8 cellular contexts compared by ENCODE assay signal in genomic region chr4:89829470-89830138, GRCh38. TPM values are rescaled to one million over a fixed set of nuclear protein-coding genes. Genes with fewer than 3 reads are reported as not detected.
DNase-seq lines count a peak whose midpoint lies in the region; ATAC-seq and TF ChIP-seq lines count a peak whose summit lies in the region.

No MANE protein-coding gene starts in this region.

- no peaks in the 10 kb centered on the region for H3K36me3 Mint-ChIP-seq in activated B cell treated with CpG ODN at 0.5 μM for 24 hours (ENCODE audit: low read depth)

- H3K27me3 ChIP-seq in BLaER1 (no peaks in the 10 kb centered on the region), WERI-Rb-1 (ENCODE audit: insufficient read depth, low read depth, severe bottlenecking) (no peaks in the 10 kb centered on the region)

- H3K36me3 ChIP-seq in BLaER1 (peaks cover 19% of the 10 kb centered on the region), WERI-Rb-1 (no peaks in the 10 kb centered on the region)

- DNase-seq in activated B cell treated with CpG ODN at 0.5 μM for 24 hours (no peak), iris pigment epithelial cell (ENCODE audit: low read depth) (peak; percentile 20), HK-2 (ENCODE audit: unreplicated experiment) (no peak), ACHN (no peak), WERI-Rb-1 (no peak)

- H4K20me1 ChIP-seq in BLaER1 = no peaks in the 10 kb centered on the region

- H3K4me3 ChIP-seq in BLaER1 (no peak overlapping the region), WERI-Rb-1 (ENCODE audit: low read depth, low read length) (no peak overlapping the region)

- H3K4me3 Mint-ChIP-seq in activated B cell treated with CpG ODN at 0.5 μM for 24 hours = peak overlapping the region; percentile 15

- peaks cover 10% of the 10 kb centered on the region for H3K4me1 Mint-ChIP-seq in activated B cell treated with CpG ODN at 0.5 μM for 24 hours

- peak overlapping the region; percentile 33; the same call in 1 of the 2 replicates for H3K27ac ChIP-seq in BLaER1
- H3K27ac ChIP-seq in WERI-Rb-1 = no peak overlapping the region

- intact Hi-C loops in activated B cell treated with CpG ODN at 0.5 μM for 24 hours (cut with micrococcal nuclease) = no loop called here

- H3K4me1 ChIP-seq in BLaER1 = peaks cover 18% of the 10 kb centered on the region

- POLR2A ChIA-PET in activated B cell treated with CpG ODN at 0.5 μM for 24 hours (lab: Charles Lee) = no interaction called here

- H3K4me2 ChIP-seq in BLaER1 = peak overlapping the region; percentile 70

- TF ChIP-seq CTCF in activated B cell treated with CpG ODN at 0.5 μM for 24 hours (IDR thresholded peaks at IDR 0.05) = no peak
- TF ChIP-seq CTCF in WERI-Rb-1 (IDR thresholded peaks at IDR 0.05; ENCODE audit: low read depth, low read length) = no peak

- ATAC-seq in GM19043 (IDR thresholded peaks at IDR 0.05; ENCODE audit: low read depth, unreplicated experiment) (peak; percentile 92), HG03139 (IDR thresholded peaks at IDR 0.05; ENCODE audit: unreplicated experiment) (peak; percentile 96), activated B cell treated with CpG ODN at 0.5 μM for 24 hours (ENCODE audit: low read depth) (peak; percentile 75)

- peak overlapping the region; percentile 10 for H3K27ac Mint-ChIP-seq in activated B cell treated with CpG ODN at 0.5 μM for 24 hours

- in situ Hi-C loops in ACHN (cut with HindIII; ENCODE audit: low pct_ligation_motif_present, low pct_unique_long_range_greater_than_20kb, low sequenced_read_pairs) = no loop called here

- no peak overlapping the region; the same call in 1 of the 2 replicates for H3K9ac ChIP-seq in BLaER1

- H3K27me3 Mint-ChIP-seq in activated B cell treated with CpG ODN at 0.5 μM for 24 hours = peaks cover 2% of the 10 kb centered on the region

- H3K9me3 ChIP-seq in BLaER1 = no peaks in the 10 kb centered on the region
- H3K9me3 ChIP-seq in WERI-Rb-1 (ENCODE audit: severe bottlenecking) = no peaks in the 10 kb centered on the region

- CTCF ChIA-PET in activated B cell treated with CpG ODN at 0.5 μM for 24 hours (lab: Charles Lee) = no interaction called here

- no peaks in the 10 kb centered on the region for H3K9me3 Mint-ChIP-seq in activated B cell treated with CpG ODN at 0.5 μM for 24 hours

RNA-seq across cellular contexts. Expression of gene SNCA, which starts 7.4 kb away (rescaled TPM):
- 1.7 and 2.2 TPM in 2 replicates for total RNA-seq in activated B cell treated with CpG ODN at 0.5 μM for 24 hours
